In the genomic region with DNA sequence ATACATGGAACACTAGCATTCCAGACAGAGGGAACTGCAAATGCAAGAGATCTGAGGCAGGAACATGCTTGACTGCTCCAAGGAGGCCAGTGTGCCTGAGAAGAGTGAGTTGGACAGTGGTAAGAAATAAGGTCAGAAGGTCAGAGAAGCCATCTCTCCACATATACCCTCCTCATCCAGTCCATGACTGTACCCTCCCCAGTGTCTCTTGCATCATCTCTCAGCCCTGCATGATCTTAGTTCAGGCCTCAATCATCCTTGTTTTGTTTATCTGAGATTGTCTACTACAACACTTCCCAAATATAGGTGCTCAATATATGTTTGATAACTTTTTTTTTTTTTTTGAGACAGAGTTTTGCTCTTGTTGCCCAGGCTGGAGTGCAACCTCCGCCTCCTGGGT, we compare ENCODE assay signal across 25 cellular contexts.
"Had no signal": no experiment of that assay in that cellular context is flagged by ENCODE, and none has a peak within 500 bp of the region (broad histone marks: within the 10 kb centered on the region; RNA-seq: fewer than 3 reads in every experiment).

No MANE protein-coding gene starts in this region.

- H3K79me2 ChIP-seq: parathyroid adenoma had no signal

- H3K4me1 Mint-ChIP-seq: nephron; stimulated activated naive B cell treated with anti-CD40 and anti-IgM and Interleukin-4, amounts not matched to agents 10 μg/mL and 1 μg/mL and 100 μg/mL, for 72 hours had no signal

- H3K9me3 Mint-ChIP-seq: effector memory CD8-positive, alpha-beta T cell had no signal

- H3K27ac Mint-ChIP-seq: dendritic cell treated with granulocyte-macrophage colony-stimulating factor and Interleukin-4, amounts not matched to agents 40 ng/mL and 50 ng/mL, for 4 days; effector memory CD8-positive, alpha-beta T cell; nephron; stimulated activated naive B cell treated with anti-CD40 and anti-IgM and Interleukin-4, amounts not matched to agents 10 μg/mL and 1 μg/mL and 100 μg/mL, for 72 hours had no signal

- H3K4me1 ChIP-seq: parathyroid adenoma had no signal

- ATAC-seq: effector memory CD8-positive, alpha-beta T cell; gastroesophageal sphincter; left lobe of liver; psoas muscle; right lobe of liver; stimulated activated naive B cell treated with anti-CD40 and anti-IgM and Interleukin-4, amounts not matched to agents 10 μg/mL and 1 μg/mL and 100 μg/mL, for 72 hours had no signal

- H3K27me3 ChIP-seq: esophagus muscularis mucosa, gastroesophageal sphincter, right lobe of liver, suprapubic skin, thyroid gland, upper lobe of left lung had no signal

- H2AFZ ChIP-seq: parathyroid adenoma had no signal

- H3K27me3 Mint-ChIP-seq: dendritic cell treated with granulocyte-macrophage colony-stimulating factor and Interleukin-4, amounts not matched to agents 40 ng/mL and 50 ng/mL, for 4 days; effector memory CD8-positive, alpha-beta T cell; stimulated activated naive B cell treated with anti-CD40 and anti-IgM and Interleukin-4, amounts not matched to agents 10 μg/mL and 1 μg/mL and 100 μg/mL, for 72 hours had no signal

- H3K4me3 Mint-ChIP-seq: dendritic cell treated with granulocyte-macrophage colony-stimulating factor and Interleukin-4, amounts not matched to agents 40 ng/mL and 50 ng/mL, for 4 days; effector memory CD8-positive, alpha-beta T cell; nephron; stimulated activated naive B cell treated with anti-CD40 and anti-IgM and Interleukin-4, amounts not matched to agents 10 μg/mL and 1 μg/mL and 100 μg/mL, for 72 hours had no signal

- H3K9me3 ChIP-seq: esophagus muscularis mucosa, gastroesophageal sphincter, lower lobe of right lung, psoas muscle, right lobe of liver, suprapubic skin, thyroid gland, upper lobe of left lung had no signal

- H3K27ac ChIP-seq: epithelial cell of prostate, esophagus muscularis mucosa, gastroesophageal sphincter, lower lobe of right lung, parathyroid adenoma, psoas muscle, right lobe of liver, suprapubic skin, thyroid gland, upper lobe of left lung had no signal

- H3K9ac ChIP-seq: parathyroid adenoma had no signal

- DNase-seq: cerebellar nuclear complex; effector memory CD8-positive, alpha-beta T cell; glutamatergic neuron; islet precursor cell; lower lobe of right lung; mesenchymal stem cell; midbrain; psoas muscle; retina; right lobe of liver; stimulated activated CD4-positive, alpha-beta T cell treated with anti-CD3 and anti-CD28 coated beads, Interleukin-15, amount 100 ng/mL, for 24 hours; stimulated activated CD4-positive, alpha-beta T cell treated with anti-CD3 and anti-CD28 coated beads, Interleukin-1b, Interleukin-23, amount 100 ng/mL, for 48 hours; stimulated activated CD4-positive, alpha-beta T cell treated with anti-CD3 and anti-CD28 coated beads, Interleukin-4, amount 100 ng/mL, for 24 hours; stimulated activated naive B cell treated with anti-CD40 and anti-IgM and Interleukin-4, amounts not matched to agents 10 μg/mL and 1 μg/mL and 100 μg/mL, for 72 hours; thyroid gland; upper lobe of left lung had no signal

- H3K4me3 ChIP-seq: esophagus muscularis mucosa, gastroesophageal sphincter, lower lobe of right lung, psoas muscle, right lobe of liver, suprapubic skin, thyroid gland, upper lobe of left lung had no signal

- FAIRE-seq: colon had no signal
